1 cellular context compared by ENCODE assay signal in the genomic region with DNA sequence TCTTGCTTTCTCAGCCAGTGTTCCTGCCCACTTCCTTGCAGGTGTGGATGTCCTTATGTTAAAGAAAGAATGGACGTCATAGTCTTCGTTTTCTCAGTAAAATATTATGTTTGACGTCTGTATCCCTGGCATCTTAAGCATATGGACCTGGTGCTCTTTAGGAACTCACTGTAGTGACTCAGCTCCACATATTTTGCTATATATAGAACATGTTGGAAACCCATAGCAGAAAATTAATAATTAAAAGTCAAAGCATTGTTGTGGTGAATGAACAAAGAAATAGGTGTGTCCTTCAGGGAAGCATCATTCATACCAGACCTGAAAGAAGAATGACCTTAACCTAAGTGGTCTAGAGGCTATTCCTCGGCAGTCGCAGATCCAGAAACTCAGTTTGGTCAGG.
TF ChIP-seq lines count a peak whose summit lies in the region.

No MANE protein-coding gene starts in this region.

TF ChIP-seq in SK-N-SH, 30 proteins besides CTCF, POLR2A, EP300 and RAD21 (continued from another document):
- TF ChIP-seq, protein P1, sequence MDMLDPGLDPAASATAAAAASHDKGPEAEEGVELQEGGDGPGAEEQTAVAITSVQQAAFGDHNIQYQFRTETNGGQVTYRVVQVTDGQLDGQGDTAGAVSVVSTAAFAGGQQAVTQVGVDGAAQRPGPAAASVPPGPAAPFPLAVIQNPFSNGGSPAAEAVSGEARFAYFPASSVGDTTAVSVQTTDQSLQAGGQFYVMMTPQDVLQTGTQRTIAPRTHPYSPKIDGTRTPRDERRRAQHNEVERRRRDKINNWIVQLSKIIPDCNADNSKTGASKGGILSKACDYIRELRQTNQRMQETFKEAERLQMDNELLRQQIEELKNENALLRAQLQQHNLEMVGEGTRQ (IDR thresholded peaks at IDR 0.05; ENCODE audit: borderline replicate concordance, low read depth, low read length), result no peak
- TF ChIP-seq CHD2 (IDR thresholded peaks at IDR 0.05; ENCODE audit: low read length, partially characterized antibody), result no peak
- TF ChIP-seq MEF2A (IDR thresholded peaks at IDR 0.05; ENCODE audit: borderline replicate concordance, low read depth), result peak; percentile 90
- TF ChIP-seq FOSL2 (IDR thresholded peaks at IDR 0.05; ENCODE audit: borderline replicate concordance, low read depth), result peak; percentile 68
- peak; percentile 52; the same call in 1 of the 2 replicates for TF ChIP-seq JUND (IDR thresholded peaks at IDR 0.05)
- TF ChIP-seq YY1 (IDR thresholded peaks at IDR 0.05; ENCODE audit: low read depth), result no peak
- no peak for TF ChIP-seq ELF1 (IDR thresholded peaks at IDR 0.05)
- no peak for TF ChIP-seq SMC3 (IDR thresholded peaks at IDR 0.05; ENCODE audit: low read depth, low read length)
- TF ChIP-seq, protein P2, sequence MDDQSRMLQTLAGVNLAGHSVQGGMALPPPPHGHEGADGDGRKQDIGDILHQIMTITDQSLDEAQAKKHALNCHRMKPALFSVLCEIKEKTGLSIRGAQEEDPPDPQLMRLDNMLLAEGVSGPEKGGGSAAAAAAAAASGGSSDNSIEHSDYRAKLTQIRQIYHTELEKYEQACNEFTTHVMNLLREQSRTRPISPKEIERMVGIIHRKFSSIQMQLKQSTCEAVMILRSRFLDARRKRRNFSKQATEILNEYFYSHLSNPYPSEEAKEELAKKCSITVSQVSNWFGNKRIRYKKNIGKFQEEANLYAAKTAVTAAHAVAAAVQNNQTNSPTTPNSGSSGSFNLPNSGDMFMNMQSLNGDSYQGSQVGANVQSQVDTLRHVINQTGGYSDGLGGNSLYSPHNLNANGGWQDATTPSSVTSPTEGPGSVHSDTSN (IDR thresholded peaks at IDR 0.05), result peak; percentile 49
- peak; percentile 75 for TF ChIP-seq TCF12 (IDR thresholded peaks at IDR 0.05)
- TF ChIP-seq RXRA (IDR thresholded peaks at IDR 0.05; ENCODE audit: borderline replicate concordance, low read depth), result no peak
- TF ChIP-seq, protein P3, sequence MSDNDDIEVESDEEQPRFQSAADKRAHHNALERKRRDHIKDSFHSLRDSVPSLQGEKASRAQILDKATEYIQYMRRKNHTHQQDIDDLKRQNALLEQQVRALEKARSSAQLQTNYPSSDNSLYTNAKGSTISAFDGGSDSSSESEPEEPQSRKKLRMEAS (IDR thresholded peaks at IDR 0.05; ENCODE audit: low read depth), result no peak
- TF ChIP-seq, protein P4, sequence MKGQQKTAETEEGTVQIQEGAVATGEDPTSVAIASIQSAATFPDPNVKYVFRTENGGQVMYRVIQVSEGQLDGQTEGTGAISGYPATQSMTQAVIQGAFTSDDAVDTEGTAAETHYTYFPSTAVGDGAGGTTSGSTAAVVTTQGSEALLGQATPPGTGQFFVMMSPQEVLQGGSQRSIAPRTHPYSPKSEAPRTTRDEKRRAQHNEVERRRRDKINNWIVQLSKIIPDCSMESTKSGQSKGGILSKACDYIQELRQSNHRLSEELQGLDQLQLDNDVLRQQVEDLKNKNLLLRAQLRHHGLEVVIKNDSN (IDR thresholded peaks at IDR 0.05; ENCODE audit: borderline replicate concordance, low read depth), result no peak
- no peak for TF ChIP-seq SIN3A (IDR thresholded peaks at IDR 0.05; ENCODE audit: borderline replicate concordance, low read depth, low read length)
- TF ChIP-seq NRF1 (IDR thresholded peaks at IDR 0.05; ENCODE audit: low read depth, low read length), result no peak
- TF ChIP-seq RCOR1 (IDR thresholded peaks at IDR 0.05; ENCODE audit: low read length), result no peak
- TF ChIP-seq MXI1 (IDR thresholded peaks at IDR 0.05; ENCODE audit: low read depth, low read length), result no peak
- no peak; the same call in 1 of the 2 replicates for TF ChIP-seq POLR2AphosphoS5 (IDR thresholded peaks at IDR 0.05; ENCODE audit: low read depth, low read length)
- TF ChIP-seq FOXM1 (IDR thresholded peaks at IDR 0.05; ENCODE audit: low read depth), result no peak
- TF ChIP-seq GABPA (IDR thresholded peaks at IDR 0.05; ENCODE audit: low read depth), result no peak
- peak; percentile 53; the same call in 1 of the 2 replicates for TF ChIP-seq TEAD4 (IDR thresholded peaks at IDR 0.05; ENCODE audit: borderline replicate concordance, insufficient read depth)
- TF ChIP-seq, protein P5, sequence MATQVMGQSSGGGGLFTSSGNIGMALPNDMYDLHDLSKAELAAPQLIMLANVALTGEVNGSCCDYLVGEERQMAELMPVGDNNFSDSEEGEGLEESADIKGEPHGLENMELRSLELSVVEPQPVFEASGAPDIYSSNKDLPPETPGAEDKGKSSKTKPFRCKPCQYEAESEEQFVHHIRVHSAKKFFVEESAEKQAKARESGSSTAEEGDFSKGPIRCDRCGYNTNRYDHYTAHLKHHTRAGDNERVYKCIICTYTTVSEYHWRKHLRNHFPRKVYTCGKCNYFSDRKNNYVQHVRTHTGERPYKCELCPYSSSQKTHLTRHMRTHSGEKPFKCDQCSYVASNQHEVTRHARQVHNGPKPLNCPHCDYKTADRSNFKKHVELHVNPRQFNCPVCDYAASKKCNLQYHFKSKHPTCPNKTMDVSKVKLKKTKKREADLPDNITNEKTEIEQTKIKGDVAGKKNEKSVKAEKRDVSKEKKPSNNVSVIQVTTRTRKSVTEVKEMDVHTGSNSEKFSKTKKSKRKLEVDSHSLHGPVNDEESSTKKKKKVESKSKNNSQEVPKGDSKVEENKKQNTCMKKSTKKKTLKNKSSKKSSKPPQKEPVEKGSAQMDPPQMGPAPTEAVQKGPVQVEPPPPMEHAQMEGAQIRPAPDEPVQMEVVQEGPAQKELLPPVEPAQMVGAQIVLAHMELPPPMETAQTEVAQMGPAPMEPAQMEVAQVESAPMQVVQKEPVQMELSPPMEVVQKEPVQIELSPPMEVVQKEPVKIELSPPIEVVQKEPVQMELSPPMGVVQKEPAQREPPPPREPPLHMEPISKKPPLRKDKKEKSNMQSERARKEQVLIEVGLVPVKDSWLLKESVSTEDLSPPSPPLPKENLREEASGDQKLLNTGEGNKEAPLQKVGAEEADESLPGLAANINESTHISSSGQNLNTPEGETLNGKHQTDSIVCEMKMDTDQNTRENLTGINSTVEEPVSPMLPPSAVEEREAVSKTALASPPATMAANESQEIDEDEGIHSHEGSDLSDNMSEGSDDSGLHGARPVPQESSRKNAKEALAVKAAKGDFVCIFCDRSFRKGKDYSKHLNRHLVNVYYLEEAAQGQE (IDR thresholded peaks at IDR 0.05; ENCODE audit: low read depth, low read length), result no peak
- no peak for TF ChIP-seq NFIC (IDR thresholded peaks at IDR 0.05; ENCODE audit: borderline replicate concordance)
- no peak for TF ChIP-seq RFX5 (IDR thresholded peaks at IDR 0.05; ENCODE audit: low read length)
- TF ChIP-seq EZH2phosphoT487 (IDR thresholded peaks at IDR 0.05; ENCODE audit: borderline replicate concordance, low read depth), result no peak
- TF ChIP-seq TAF1 (IDR thresholded peaks at IDR 0.05; ENCODE audit: borderline replicate concordance, low read depth, low read length), result 0 out of 2 replicates have a peak, but pooled peaks have one; percentile 24
